Comparison of ENCODE assay signal across 8 cellular contexts in genomic region chr2:102187191-102188150, GRCh38. TPM values are rescaled to one million over a fixed set of nuclear protein-coding genes. Genes with fewer than 3 reads are reported as not detected.
A peak's percentile ranks its signal among the peaks of the same experiment; 100 is the strongest.
DNase-seq lines count a peak whose midpoint lies in the region; ATAC-seq and TF ChIP-seq lines count a peak whose summit lies in the region.

No MANE protein-coding gene starts in this region.

- peak; percentile 86 for DNase-seq in activated CD8-positive, alpha-beta memory T cell treated with anti-CD3 and anti-CD28 coated beads for 24 hours
- peak; percentile 33 to 49 for DNase-seq in stimulated activated CD8-positive, alpha-beta memory T cell treated with anti-CD3 and anti-CD28 coated beads, Interleukin-7, amount 100 ng/mL, for 4 hours (ENCODE audit: low read depth in 2 of 2)
- no peak for DNase-seq in NCI-H128 (lab: John Stamatoyannopoulos, UW; ENCODE audit: unreplicated experiment)

- H3K27me3 ChIP-seq in esophagus (ENCODE audit: control insufficient read depth in 1 of 2, insufficient read depth in 2 of 2, low read length in 2 of 2) (no peaks in the 10 kb centered on the region), muscle layer of colon (ENCODE audit: control insufficient read depth in 1 of 2, insufficient read depth in 2 of 2, low read length in 2 of 2) (peaks cover 0 to 6% of the 10 kb centered on the region in 2 donors)

- WGBS in esophagus, 2 donors = 17% methylated on average over 69 to 73 of the region's 73 CpGs

- ATAC-seq in HG03520 (IDR thresholded peaks at IDR 0.05; ENCODE audit: unreplicated experiment) (no peak), GM19463 (IDR thresholded peaks at IDR 0.05; ENCODE audit: unreplicated experiment) (no peak)

- H3K9me3 ChIP-seq in esophagus (ENCODE audit: control insufficient read depth in 2 of 2, insufficient read depth in 1 of 2, low read depth in 1 of 2, low read length in 1 of 2) (no peaks in the 10 kb centered on the region), muscle layer of colon (ENCODE audit: low read length) (no peaks in the 10 kb centered on the region)

- H3K27ac ChIP-seq in esophagus (ENCODE audit: low read depth in 2 of 2, low read length in 1 of 2) (peak overlapping the region; percentile 82 to 91), muscle layer of colon (ENCODE audit: low read depth, low read length) (peak overlapping the region; percentile 14)

- H3K9ac ChIP-seq in muscle layer of colon (ENCODE audit: low read length) = peak overlapping the region; percentile 43

- H3K36me3 ChIP-seq in esophagus (ENCODE audit: control insufficient read depth in 2 of 2, insufficient read depth in 2 of 2, low read length in 1 of 2) = no peaks in the 10 kb centered on the region
- H3K36me3 ChIP-seq in muscle layer of colon (ENCODE audit: insufficient read depth, low read length) = no peaks in the 10 kb centered on the region

- H3K4me3 ChIP-seq in esophagus (ENCODE audit: low read depth in 1 of 2, low read length in 2 of 2) (peak overlapping the region; percentile 61 to 69), muscle layer of colon (ENCODE audit: low read depth in 1 of 2, low read length in 2 of 2) (peak overlapping the region; percentile 70 to 73)

- TF ChIP-seq CTCF in GM12874 (IDR thresholded peaks at IDR 0.05; ENCODE audit: insufficient read depth, low read depth, low read length) = 0 out of 2 replicates have a peak, but pooled peaks have one; percentile 5

- H3K4me1 ChIP-seq in esophagus (ENCODE audit: control insufficient read depth in 2 of 2, insufficient read depth in 2 of 2, low read length in 1 of 2) (no peaks in the 10 kb centered on the region), muscle layer of colon (ENCODE audit: insufficient read depth, low read length) (peaks cover 5% of the 10 kb centered on the region)

RNA-seq across cellular contexts. Expression of gene IL1RL2, which starts 0.6 kb away (rescaled TPM):
- polyA plus RNA-seq in esophagus = 1 to 10 TPM; 5.0 to 6.1 TPM

RNA-seq across cellular contexts. Expression of gene IL1R1, which starts 44.9 kb away (rescaled TPM):
- 10 to 100 TPM; 11.7 to 12.7 TPM for polyA plus RNA-seq in esophagus
